22 cellular contexts compared by ENCODE assay signal in genomic region chr1:177305040-177306018, GRCh38.
DNase-seq lines count a peak whose midpoint lies in the region; ATAC-seq, FAIRE-seq and TF ChIP-seq lines count a peak whose summit lies in the region.
"Had no signal": no experiment of that assay in that cellular context is flagged by ENCODE, and none has a peak within 500 bp of the region (broad histone marks: within the 10 kb centered on the region; RNA-seq: fewer than 3 reads in every experiment).

No MANE protein-coding gene starts in this region.

- TF ChIP-seq CTCF in RWPE1 (conservative IDR thresholded peaks at IDR 0.05; ENCODE audit: low read depth) (no peak), keratinocyte (optimal IDR thresholded peaks at IDR 0.05 in 1 of 3, IDR thresholded peaks at IDR 0.05 in 1 of 3, conservative IDR thresholded peaks at IDR 0.05 in 1 of 3; ENCODE audit: extremely low read depth in 1 of 3, insufficient read depth in 2 of 3, low read length in 3 of 3) (no peak)

- H3K9me3 ChIP-seq in keratinocyte (ENCODE audit: control insufficient read depth, low read depth, low read length): no peaks in the 10 kb centered on the region
- H3K9me3 ChIP-seq: gastrocnemius medialis, pancreas had no signal

- peak; percentile 92 for FAIRE-seq in keratinocyte (lab: Jason Lieb, UNC)
- FAIRE-seq: G401.6, pancreas had no signal

- H3K79me2 ChIP-seq in keratinocyte (ENCODE audit: control insufficient read depth, insufficient read depth, low read length): no peaks in the 10 kb centered on the region

- peaks cover 39% of the 10 kb centered on the region for H3K4me1 ChIP-seq in keratinocyte (ENCODE audit: control insufficient read depth, extremely low read depth, insufficient read depth, low read length)
- H3K4me1 ChIP-seq: pancreas had no signal

- H3K4me3 ChIP-seq in keratinocyte (ENCODE audit: control insufficient read depth in 2 of 3, extremely low read depth in 1 of 3, insufficient read depth in 2 of 3, low read depth in 1 of 3, low read length in 3 of 3): peak overlapping the region in 1 of 3 experiments; percentile 24
- H3K4me3 ChIP-seq: gastrocnemius medialis, pancreas, SK-N-MC had no signal

- H3K27ac ChIP-seq in RWPE1 (0 out of 2 replicates have a peak overlapping the region, but pooled peaks have one; percentile 5), caudate nucleus (ENCODE audit: low read depth, low read length) (peak overlapping the region; percentile 86), keratinocyte (ENCODE audit: control insufficient read depth, insufficient read depth, low read length) (no peak overlapping the region)
- H3K27ac ChIP-seq: gastrocnemius medialis, pancreas, SK-N-MC had no signal

- peak; percentile 28 for DNase-seq in RWPE1 (ENCODE audit: low spot score)
- peak in 11 of 61 donors; percentile 18 to 72 (median 29) for DNase-seq in caudate nucleus (lab: John Stamatoyannopoulos, UW)
- peak; percentile 77 for DNase-seq in keratinocyte (ENCODE audit: low read depth, low spot score)
- DNase-seq in retina: peak; percentile 33
- DNase-seq in DMS114 treated with DMSO at 0.1 percent for 48 hours (lab: John Stamatoyannopoulos, UW; ENCODE audit: unreplicated experiment): no peak
- DNase-seq: activated CD4-positive, CD25-positive, alpha-beta regulatory T cell treated with anti-CD3 and anti-CD28 coated beads, Interleukin-2, amount 50 U/mL, for 72 hours; activated naive CD4-positive, alpha-beta T cell treated with anti-CD3 and anti-CD28 coated beads for 36 hours; activated T-cell treated with anti-CD3 and anti-CD28 coated beads, Interleukin-2, amount 50 U/mL, for 24 hours; DMS153; gastrocnemius medialis; mesenchymal stem cell; naive thymus-derived CD8-positive, alpha-beta T cell; NCI-H1436; NCI-H2107; NCI-H510A treated with DMSO at 0.1 percent for 48 hours; pancreas had no signal

- H2AFZ ChIP-seq in keratinocyte (ENCODE audit: control insufficient read depth, low read length): peak overlapping the region; percentile 30

- CTCF ChIA-PET in RWPE1 (lab: Yijun Ruan, JAX): interaction anchor here (0.6 kb wide), 1 partner anchor 328 kb away, joined by 4 read pairs; no protein-coding TSS in a partner anchor

- no peaks in the 10 kb centered on the region for H3K27me3 ChIP-seq in keratinocyte (ENCODE audit: control insufficient read depth, extremely low read depth, insufficient read depth, low read length)
- H3K27me3 ChIP-seq: gastrocnemius medialis, pancreas had no signal

- H3K9ac ChIP-seq in keratinocyte (ENCODE audit: control insufficient read depth, extremely low read depth, insufficient read depth, low read length): no peak overlapping the region

- H3K4me2 ChIP-seq in keratinocyte (ENCODE audit: control insufficient read depth, extremely low read depth, insufficient read depth, low read depth, low read length): peak overlapping the region; percentile 61

- H4K20me1 ChIP-seq in keratinocyte (ENCODE audit: control insufficient read depth, extremely low read depth, insufficient read depth, low read length): no peaks in the 10 kb centered on the region

- H3K36me3 ChIP-seq in keratinocyte (ENCODE audit: control insufficient read depth in 2 of 2, extremely low read depth in 1 of 2, insufficient read depth in 2 of 2, low read length in 2 of 2): no peaks in the 10 kb centered on the region
- H3K36me3 ChIP-seq: gastrocnemius medialis, pancreas had no signal

- H3K9me1 ChIP-seq in keratinocyte (ENCODE audit: control insufficient read depth, extremely low read depth, insufficient read depth, low read length): no peaks in the 10 kb centered on the region

- POLR2A ChIA-PET in RWPE1 (lab: Yijun Ruan, JAX; ENCODE audit: low non-redundant PET): no interaction called here

- ATAC-seq in GM21447 (IDR thresholded peaks at IDR 0.05; ENCODE audit: unreplicated experiment) (no peak), HG03457 (IDR thresholded peaks at IDR 0.05; ENCODE audit: unreplicated experiment) (no peak), GM19467 (IDR thresholded peaks at IDR 0.05; ENCODE audit: unreplicated experiment) (no peak)
- ATAC-seq: gastrocnemius medialis; naive thymus-derived CD8-positive, alpha-beta T cell; pancreas; sciatic nerve had no signal

- dilution Hi-C loops in keratinocyte (cut with MboI; ENCODE audit: extremely low pct_ligation_motif_present, low sequenced_read_pairs): no loop called here
